9 cellular contexts compared by ENCODE assay signal in the genomic region with DNA sequence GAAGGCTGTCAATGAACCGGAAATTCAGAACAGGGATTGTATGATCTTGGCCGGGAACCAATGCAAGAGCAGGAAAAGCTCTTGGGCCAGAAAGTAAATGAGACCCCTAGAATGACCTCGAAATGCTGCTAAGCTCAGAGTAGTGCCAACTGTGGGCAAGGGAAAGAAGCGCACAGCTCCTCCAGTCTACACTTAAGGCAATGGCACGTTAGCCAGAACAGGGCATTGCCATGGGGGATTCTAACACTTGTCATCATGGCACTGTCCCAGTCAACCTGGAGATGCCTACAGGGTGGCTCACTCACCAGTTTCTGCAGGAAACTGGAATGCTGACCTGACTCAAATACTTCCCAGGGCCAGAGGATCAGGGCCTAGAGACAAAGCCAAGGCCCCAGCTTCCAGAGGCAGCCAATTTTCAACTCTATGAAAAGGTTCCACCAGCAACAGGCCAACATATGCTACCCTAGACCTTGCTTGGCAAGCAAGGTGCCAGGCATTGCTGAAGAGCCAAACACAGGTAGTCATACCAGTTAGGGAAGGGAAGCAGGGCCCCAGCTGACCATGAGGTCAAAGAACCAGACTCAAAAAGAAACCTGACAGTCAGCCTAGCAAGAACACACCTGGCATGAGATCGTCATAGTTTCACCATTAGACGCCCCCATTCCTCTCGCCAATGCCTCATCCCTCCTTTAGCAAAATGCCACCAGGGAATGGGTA. TPM values are rescaled to one million over a fixed set of nuclear protein-coding genes. Genes with fewer than 3 reads are reported as not detected.
DNase-seq lines count a peak whose midpoint lies in the region; ATAC-seq, FAIRE-seq and TF ChIP-seq lines count a peak whose summit lies in the region.
"Had no signal": no experiment of that assay in that cellular context is flagged by ENCODE, and none has a peak within 500 bp of the region (broad histone marks: within the 10 kb centered on the region; RNA-seq: fewer than 3 reads in every experiment).

No MANE protein-coding gene starts in this region.

- peak overlapping the region; percentile 50; the same call in 1 of the 2 replicates for H3K27ac ChIP-seq in GM23338 (ENCODE audit: low read depth)
- peak overlapping the region; percentile 14 for H3K27ac ChIP-seq in osteoblast (ENCODE audit: low read depth, low read length)

- H3K4me1 ChIP-seq in GM23338 (ENCODE audit: insufficient read depth): peaks cover 25% of the 10 kb centered on the region
- H3K4me1 ChIP-seq in osteoblast (ENCODE audit: insufficient read depth, low read length): peaks cover 54% of the 10 kb centered on the region

- no peak overlapping the region for H3K4me3 Mint-ChIP-seq in GM23338

- peaks cover 28% of the 10 kb centered on the region for H3K4me1 Mint-ChIP-seq in GM23338

- H4K20me1 ChIP-seq in GM23338 (replicated peaks; ENCODE audit: insufficient read depth) (peaks cover 6% of the 10 kb centered on the region), osteoblast (ENCODE audit: insufficient read depth, low read length) (peaks cover 6% of the 10 kb centered on the region)

- H3K9me3 Mint-ChIP-seq in GM23338: no peaks in the 10 kb centered on the region

- no peaks in the 10 kb centered on the region for H3K9me3 ChIP-seq in osteoblast (ENCODE audit: low read depth, low read length)

- no peak for TF ChIP-seq POLR2A in GM12892 (IDR thresholded peaks at IDR 0.05; ENCODE audit: low read depth, low read length)

- peaks cover 10% of the 10 kb centered on the region for H3K36me3 Mint-ChIP-seq in GM23338 (ENCODE audit: low read depth)

- H3K36me3 ChIP-seq in GM23338 (ENCODE audit: insufficient read depth) (no peaks in the 10 kb centered on the region), osteoblast (ENCODE audit: insufficient read depth, low read length) (peaks cover 19% of the 10 kb centered on the region)

- H3K27me3 ChIP-seq in GM23338 (ENCODE audit: insufficient read depth) (no peaks in the 10 kb centered on the region), osteoblast (ENCODE audit: insufficient read depth, low read length) (no peaks in the 10 kb centered on the region)

- H3K27ac Mint-ChIP-seq in GM23338: no peak overlapping the region; the same call in 1 of the 2 replicates

- no peak overlapping the region for H2AFZ ChIP-seq in GM23338
- H2AFZ ChIP-seq in osteoblast (ENCODE audit: low read length): no peak overlapping the region

- H3K4me3 ChIP-seq in GM23338 (no peak overlapping the region), osteoblast (ENCODE audit: insufficient read depth, low read length) (no peak overlapping the region)

- no peak for ATAC-seq in GM23338

- H3F3A ChIP-seq in GM23338 (replicated peaks; ENCODE audit: low read depth): no peaks in the 10 kb centered on the region

- peaks cover 70% of the 10 kb centered on the region for H3K79me2 ChIP-seq in GM23338 (replicated peaks; ENCODE audit: insufficient read depth)
- H3K79me2 ChIP-seq in osteoblast (ENCODE audit: insufficient read depth, low read length): peaks cover 90% of the 10 kb centered on the region

- H3K9me2 ChIP-seq in GM23338 (ENCODE audit: insufficient read depth): no peaks in the 10 kb centered on the region

- no peak overlapping the region for H3K4me2 ChIP-seq in GM23338
- peak overlapping the region; percentile 37 for H3K4me2 ChIP-seq in osteoblast (ENCODE audit: insufficient read depth, low read length)

- DNase-seq in GM12892 (ENCODE audit: insufficient read length): no peak
- no peak for DNase-seq in GM23338 (ENCODE audit: low spot score)
- peak; percentile 35 to 53 for DNase-seq in activated T-cell treated with anti-CD3 and anti-CD28 coated beads, Interleukin-2, amount 50 U/mL, for 48 hours
- no peak for DNase-seq in osteoblast (ENCODE audit: insufficient read length, low spot score, missing footprints)
- no peak for DNase-seq in HT-29 (ENCODE audit: low spot score)
- DNase-seq in HCEC 1CT: no peak
- no peak for DNase-seq in DMS153 (lab: John Stamatoyannopoulos, UW)
- no peak for DNase-seq in NCI-H774 (lab: John Stamatoyannopoulos, UW)
- DNase-seq: occipital lobe had no signal

- H3K27me3 Mint-ChIP-seq in GM23338 (ENCODE audit: insufficient read depth, low read depth, poor library complexity): no peaks in the 10 kb centered on the region

- FAIRE-seq in GM12892 (lab: Jason Lieb, UNC): peak; percentile 57

- no peak for TF ChIP-seq CTCF in GM23338 (conservative IDR thresholded peaks at IDR 0.05; ENCODE audit: low read depth in 2 of 2)
- no peak for TF ChIP-seq CTCF in osteoblast (IDR thresholded peaks at IDR 0.05; ENCODE audit: extremely low read depth, low read depth, low read length)

TF ChIP-seq in GM23338, 12 proteins besides CTCF, POLR2A, EP300 and RAD21:
- no peak for TF ChIP-seq CREB1 (CRISPR knock-in tag; IDR thresholded peaks at IDR 0.05; ENCODE audit: low read depth)
- TF ChIP-seq, protein P1, sequence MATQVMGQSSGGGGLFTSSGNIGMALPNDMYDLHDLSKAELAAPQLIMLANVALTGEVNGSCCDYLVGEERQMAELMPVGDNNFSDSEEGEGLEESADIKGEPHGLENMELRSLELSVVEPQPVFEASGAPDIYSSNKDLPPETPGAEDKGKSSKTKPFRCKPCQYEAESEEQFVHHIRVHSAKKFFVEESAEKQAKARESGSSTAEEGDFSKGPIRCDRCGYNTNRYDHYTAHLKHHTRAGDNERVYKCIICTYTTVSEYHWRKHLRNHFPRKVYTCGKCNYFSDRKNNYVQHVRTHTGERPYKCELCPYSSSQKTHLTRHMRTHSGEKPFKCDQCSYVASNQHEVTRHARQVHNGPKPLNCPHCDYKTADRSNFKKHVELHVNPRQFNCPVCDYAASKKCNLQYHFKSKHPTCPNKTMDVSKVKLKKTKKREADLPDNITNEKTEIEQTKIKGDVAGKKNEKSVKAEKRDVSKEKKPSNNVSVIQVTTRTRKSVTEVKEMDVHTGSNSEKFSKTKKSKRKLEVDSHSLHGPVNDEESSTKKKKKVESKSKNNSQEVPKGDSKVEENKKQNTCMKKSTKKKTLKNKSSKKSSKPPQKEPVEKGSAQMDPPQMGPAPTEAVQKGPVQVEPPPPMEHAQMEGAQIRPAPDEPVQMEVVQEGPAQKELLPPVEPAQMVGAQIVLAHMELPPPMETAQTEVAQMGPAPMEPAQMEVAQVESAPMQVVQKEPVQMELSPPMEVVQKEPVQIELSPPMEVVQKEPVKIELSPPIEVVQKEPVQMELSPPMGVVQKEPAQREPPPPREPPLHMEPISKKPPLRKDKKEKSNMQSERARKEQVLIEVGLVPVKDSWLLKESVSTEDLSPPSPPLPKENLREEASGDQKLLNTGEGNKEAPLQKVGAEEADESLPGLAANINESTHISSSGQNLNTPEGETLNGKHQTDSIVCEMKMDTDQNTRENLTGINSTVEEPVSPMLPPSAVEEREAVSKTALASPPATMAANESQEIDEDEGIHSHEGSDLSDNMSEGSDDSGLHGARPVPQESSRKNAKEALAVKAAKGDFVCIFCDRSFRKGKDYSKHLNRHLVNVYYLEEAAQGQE (IDR thresholded peaks at IDR 0.05; ENCODE audit: unreplicated experiment): no peak
- TF ChIP-seq EZH2phosphoT487 (IDR thresholded peaks at IDR 0.05; ENCODE audit: unreplicated experiment): no peak
TF ChIP-seq in GM23338: peak in this region for 0.

RNA-seq across cellular contexts. Expression of a gene that starts 34.9 kb away (rescaled TPM):
- 77.6 TPM for polyA plus RNA-seq in GM12892 (2012; ENCODE audit: missing spikeins)
- 59.0 and 85.5 TPM in 2 replicates for total RNA-seq in GM23338 (2014; rRNA removed; shearing (Covaris generic))
- 40.0 and 40.6 TPM in 2 replicates for polyA plus RNA-seq in GM23338 (2016; fragmentation: Nextera tagmentation; extraction: Ambion mirVana)
- 34.7 and 40.1 TPM in 2 replicates for total RNA-seq in osteoblast
- 8.5 and 9.7 TPM in 2 replicates for total RNA-seq in HT-29 (2014; rRNA removed; shearing (Covaris generic))

Comparison
In these comparisons a context has a peak if more than half of its experiments do, and no peak if none do; other contexts are left out.
1. DNase-seq: peak in activated T-cell treated with anti-CD3 and anti-CD28 coated beads, Interleukin-2, amount 50 U/mL, for 48 hours (2 of 2); none in GM12892 (single experiment), GM23338 (single experiment), osteoblast (single experiment), HT-29 (single experiment), HCEC 1CT (single experiment), DMS153 (single experiment) and NCI-H774 (single experiment).